Comparison of ENCODE assay signal across 8 cellular contexts in the genomic region with DNA sequence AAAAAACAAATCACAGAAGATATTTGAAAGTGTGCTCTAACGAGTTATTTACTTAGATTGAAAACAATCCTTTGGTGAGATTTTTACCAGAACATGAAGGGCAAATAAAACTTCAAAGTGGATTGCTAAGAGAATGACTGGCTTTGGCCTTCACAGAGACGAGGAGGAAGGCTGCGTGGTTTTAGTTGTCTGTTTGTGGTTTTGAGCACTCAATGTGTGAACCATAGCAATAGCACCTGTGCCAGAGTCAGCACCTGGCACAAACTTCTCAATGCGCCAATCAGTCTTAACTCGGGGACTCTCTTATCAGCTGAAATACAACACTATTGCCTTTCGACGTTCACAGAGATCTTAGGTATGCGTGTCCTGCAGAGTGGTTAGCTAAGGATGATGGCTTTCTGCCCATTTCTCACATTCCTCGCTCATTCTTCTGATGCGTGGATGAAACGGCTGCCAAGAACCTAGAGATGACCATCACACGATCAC.
A peak's percentile ranks its signal among the peaks of the same experiment; 100 is the strongest.
DNase-seq lines count a peak whose midpoint lies in the region; ATAC-seq and TF ChIP-seq lines count a peak whose summit lies in the region.

No MANE protein-coding gene starts in this region.

- peaks cover 57% of the 10 kb centered on the region for H3K4me1 Mint-ChIP-seq in osteocyte (ENCODE audit: unreplicated experiment)

- no peaks in the 10 kb centered on the region for H3K27me3 Mint-ChIP-seq in osteocyte (ENCODE audit: unreplicated experiment)

- no peak for TF ChIP-seq CTCF in osteocyte (IDR thresholded peaks at IDR 0.05)

- ATAC-seq in GM18502 (IDR thresholded peaks at IDR 0.05; ENCODE audit: poor library complexity, unreplicated experiment) (peak; percentile 50), HG02642 (IDR thresholded peaks at IDR 0.05; ENCODE audit: poor library complexity, unreplicated experiment) (peak; percentile 69)

- intact Hi-C loops in posterior vena cava (cut with DNase I) = loop anchor here in 1 of 2 donors (5.0 kb wide), 1 partner anchor 1705 kb away; no protein-coding TSS in a partner anchor

- peak overlapping the region; percentile 83 for H3K27ac Mint-ChIP-seq in osteocyte (ENCODE audit: unreplicated experiment)

- DNase-seq in NCI-H226 (peak; percentile 94), osteocyte (ENCODE audit: extremely low spot score, unreplicated experiment) (no peak), AG08395 (ENCODE audit: low spot score) (no peak), amniotic stem cell (lab: John Stamatoyannopoulos, UW) (no peak), posterior vena cava (ENCODE audit: low spot score) (no peak)

- H3K9me3 Mint-ChIP-seq in osteocyte (ENCODE audit: unreplicated experiment) = no peaks in the 10 kb centered on the region

- peaks cover 6% of the 10 kb centered on the region for H3K36me3 Mint-ChIP-seq in osteocyte (ENCODE audit: unreplicated experiment)

- 43 to 65% (median 61%) methylated on average over 12 of the region's 12 CpGs for WGBS in adipose tissue, 3 donors

- H3K4me3 Mint-ChIP-seq in osteocyte (ENCODE audit: unreplicated experiment) = no peak overlapping the region

- peak overlapping the region; percentile 87 for H3K27ac ChIP-seq in adipose tissue (ENCODE audit: low read depth, low read length)
